20 cellular contexts compared by ENCODE assay signal in genomic region chr9:35333551-35333950, GRCh38.
A peak's percentile ranks its signal among the peaks of the same experiment; 100 is the strongest.
DNase-seq lines count a peak whose midpoint lies in the region; ATAC-seq, FAIRE-seq and TF ChIP-seq lines count a peak whose summit lies in the region.
"Had no signal": no experiment of that assay in that cellular context is flagged by ENCODE, and none has a peak within 500 bp of the region (broad histone marks: within the 10 kb centered on the region; RNA-seq: fewer than 3 reads in every experiment).

No MANE protein-coding gene starts in this region.

- H3K9me1 ChIP-seq in IMR-90 (ENCODE audit: insufficient read depth, low read length), result 0 out of 2 replicates have a peak, but pooled peaks cover 3% of the 10 kb centered on the region

- DNase-seq in AG08396 (ENCODE audit: low spot score) (peak; percentile 36), IMR-90 (peak; percentile 86), bronchial epithelial cell (ENCODE audit: low read depth) (peak; percentile 69), foreskin melanocyte (peak; percentile 43)
- DNase-seq in activated T-cell treated with anti-CD3 and anti-CD28 coated beads, Interleukin-2, amount 50 U/mL, for 24 hours, result no peak
- DNase-seq in central memory CD4-positive, alpha-beta T cell, result no peak
- no peak for DNase-seq in activated CD8-positive, alpha-beta memory T cell treated with anti-CD3 and anti-CD28 coated beads, Interleukin-2, amount 50 U/mL, for 4 hours
- DNase-seq in activated CD4-positive, alpha-beta T cell treated with anti-CD3 and anti-CD28 coated beads for 48 hours, result no peak
- DNase-seq: activated CD4-positive, alpha-beta T cell treated with anti-CD3 and anti-CD28 coated beads, Interleukin-2, amount 50 U/mL, for 48 hours; activated naive CD8-positive, alpha-beta T cell treated with anti-CD3 and anti-CD28 coated beads, Interleukin-2, amount 10 ng/mL, durations not matched to agents 7 days and 5 days; activated T-cell treated with anti-CD3 and anti-CD28 coated beads, Interleukin-2, amount 50 U/mL, for 72 hours; COR-L47; islet precursor cell; MM.1S; NCI-H187 treated with DMSO at 0.1 percent for 48 hours; NCI-H524 treated with DMSO at 0.1 percent for 48 hours; retina had no signal

- TF ChIP-seq RAD21 in IMR-90 (IDR thresholded peaks at IDR 0.05; ENCODE audit: low read length), result no peak

- H2BK20ac ChIP-seq in IMR-90 (ENCODE audit: low read depth, low read length), result peak overlapping the region; percentile 58; the same call in 1 of the 2 replicates

- no peak overlapping the region for H3K4me3 Mint-ChIP-seq in activated T-cell treated with anti-CD3 and anti-CD28 coated beads, Interleukin-2, amount 50 U/mL, for 24 hours
- H3K4me3 Mint-ChIP-seq: activated naive CD8-positive, alpha-beta T cell treated with anti-CD3 and anti-CD28 coated beads, Interleukin-2, amount 10 ng/mL, durations not matched to agents 7 days and 5 days; activated T-cell treated with anti-CD3 and anti-CD28 coated beads, Interleukin-2, amount 50 U/mL, for 72 hours; GM23338; neural progenitor cell had no signal

- H4K8ac ChIP-seq in IMR-90 (ENCODE audit: low read depth in 2 of 2, low read length in 2 of 2), result no peak overlapping the region

- CTCF ChIA-PET in IMR-90 (lab: Yijun Ruan, JAX), result interaction anchor here (0.6 kb wide), 1 partner anchor 345 kb away, joined by 3 read pairs; no protein-coding TSS in a partner anchor

- H3K36me3 Mint-ChIP-seq in activated T-cell treated with anti-CD3 and anti-CD28 coated beads, Interleukin-2, amount 50 U/mL, for 24 hours (ENCODE audit: low read depth), result no peaks in the 10 kb centered on the region
- H3K36me3 Mint-ChIP-seq: activated naive CD8-positive, alpha-beta T cell treated with anti-CD3 and anti-CD28 coated beads, Interleukin-2, amount 10 ng/mL, durations not matched to agents 7 days and 5 days; neural progenitor cell had no signal

- H3K27ac ChIP-seq in IMR-90 (ENCODE audit: insufficient read depth, low read length), result no peak overlapping the region
- H3K27ac ChIP-seq: neural progenitor cell had no signal

- H3K27ac Mint-ChIP-seq in activated T-cell treated with anti-CD3 and anti-CD28 coated beads, Interleukin-2, amount 50 U/mL, for 24 hours, result no peak overlapping the region
- H3K27ac Mint-ChIP-seq: activated naive CD8-positive, alpha-beta T cell treated with anti-CD3 and anti-CD28 coated beads, Interleukin-2, amount 10 ng/mL, durations not matched to agents 7 days and 5 days; activated T-cell treated with anti-CD3 and anti-CD28 coated beads, Interleukin-2, amount 50 U/mL, for 72 hours; GM23338; neural progenitor cell had no signal

- intact Hi-C loops in IMR-90 (cut with micrococcal nuclease), result no loop called here

- peak overlapping the region; percentile 81; the same call in 1 of the 2 replicates for H3K4me2 ChIP-seq in IMR-90 (ENCODE audit: low read depth, low read length)
- H3K4me2 ChIP-seq: GM23338, neural progenitor cell had no signal

- POLR2A ChIA-PET in IMR-90 (lab: Charles Lee; ENCODE audit: unreplicated experiment), result interaction anchor here (0.7 kb wide), 1 partner anchor 33 kb away, joined by 5 read pairs; no protein-coding TSS in a partner anchor

- no TSS peak for BruUV-seq in IMR-90 (replicated peaks; lab: Mats Ljungman, UMichigan)

- no CpG with 5 or more reads among the region's 1 CpG for WGBS in IMR-90 (ENCODE audit: extremely low coverage in 2 of 2, insufficient read length in 1 of 2), 2 experiments

- no peak overlapping the region for H3K9ac ChIP-seq in IMR-90 (ENCODE audit: low read depth, low read length)
- H3K9ac ChIP-seq: neural progenitor cell had no signal

- H4K91ac ChIP-seq in IMR-90 (ENCODE audit: insufficient read depth, low read depth, low read length), result no peak overlapping the region

- H2AK9ac ChIP-seq in IMR-90 (replicated peaks; ENCODE audit: low read depth, low read length, poor library complexity), result no peak overlapping the region

- ATAC-seq in IMR-90 (ENCODE audit: low read depth), result peak; percentile 95
- ATAC-seq: activated T-cell treated with anti-CD3 and anti-CD28 coated beads, Interleukin-2, amount 50 U/mL, for 72 hours; GM23338 had no signal

- in situ Hi-C loops in IMR-90 (cut with MboI; ENCODE audit: low sequenced_read_pairs), result no loop called here

- no peaks in the 10 kb centered on the region for H3K79me1 ChIP-seq in IMR-90 (ENCODE audit: low read depth in 1 of 2, low read length in 2 of 2)

- no peak overlapping the region for H2AK5ac ChIP-seq in IMR-90 (ENCODE audit: low read depth, low read length)

- no peak for TF ChIP-seq POLR2A in IMR-90 (IDR thresholded peaks at IDR 0.05; ENCODE audit: low read depth, low read length)

- H3K36me3 ChIP-seq in IMR-90 (ENCODE audit: control insufficient read depth, insufficient read depth, low read length), result no peaks in the 10 kb centered on the region
- no peaks in the 10 kb centered on the region for H3K36me3 ChIP-seq in bronchial epithelial cell (ENCODE audit: control insufficient read depth, insufficient read depth, low read length)
- H3K36me3 ChIP-seq: neural progenitor cell had no signal

- H2BK15ac ChIP-seq in IMR-90 (ENCODE audit: low read depth, low read length), result no peak overlapping the region

- H3K4me1 Mint-ChIP-seq in activated T-cell treated with anti-CD3 and anti-CD28 coated beads, Interleukin-2, amount 50 U/mL, for 24 hours (ENCODE audit: low read depth), result no peaks in the 10 kb centered on the region
- H3K4me1 Mint-ChIP-seq: activated naive CD8-positive, alpha-beta T cell treated with anti-CD3 and anti-CD28 coated beads, Interleukin-2, amount 10 ng/mL, durations not matched to agents 7 days and 5 days; GM23338; neural progenitor cell had no signal

- no peak overlapping the region for H3K56ac ChIP-seq in IMR-90 (ENCODE audit: extremely low read depth, insufficient read depth, low read length)

- H3K18ac ChIP-seq in IMR-90 (ENCODE audit: low read depth, low read length), result peak overlapping the region; percentile 80; the same call in 1 of the 2 replicates

- no peak overlapping the region for H3K4ac ChIP-seq in IMR-90 (ENCODE audit: low read depth, low read length)

- FAIRE-seq in bronchial epithelial cell (lab: Jason Lieb, UNC), result no peak
- FAIRE-seq: GM12891 had no signal

- dilution Hi-C loops in IMR-90 (cut with HindIII; ENCODE audit: low sequenced_read_pairs, unreplicated experiment), result no loop called here

- no peak overlapping the region for H4K5ac ChIP-seq in IMR-90 (ENCODE audit: low read depth, low read length)

- peak overlapping the region; percentile 42; the same call in 1 of the 2 replicates for H2BK120ac ChIP-seq in IMR-90 (ENCODE audit: low read depth, low read length)

- H3K27me3 Mint-ChIP-seq in activated T-cell treated with anti-CD3 and anti-CD28 coated beads, Interleukin-2, amount 50 U/mL, for 24 hours, result peaks cover 3% of the 10 kb centered on the region

- H3K9me3 Mint-ChIP-seq in activated T-cell treated with anti-CD3 and anti-CD28 coated beads, Interleukin-2, amount 50 U/mL, for 24 hours, result no peaks in the 10 kb centered on the region
- H3K9me3 Mint-ChIP-seq: activated naive CD8-positive, alpha-beta T cell treated with anti-CD3 and anti-CD28 coated beads, Interleukin-2, amount 10 ng/mL, durations not matched to agents 7 days and 5 days; activated T-cell treated with anti-CD3 and anti-CD28 coated beads, Interleukin-2, amount 50 U/mL, for 72 hours; GM23338; neural progenitor cell had no signal

- H2AFZ ChIP-seq in IMR-90 (replicated peaks; ENCODE audit: low read length, poor library complexity), result no peak overlapping the region
- H2AFZ ChIP-seq: GM23338, neural progenitor cell had no signal

- TF ChIP-seq CTCF in IMR-90 (conservative IDR thresholded peaks at IDR 0.05; ENCODE audit: low read depth, low read length) (no peak), bronchial epithelial cell (IDR thresholded peaks at IDR 0.05; ENCODE audit: insufficient read depth, low read length, severe bottlenecking) (no peak)

- no peak overlapping the region for H3K4me3 ChIP-seq in IMR-90 (ENCODE audit: insufficient read depth, low read depth, low read length)
- H3K4me3 ChIP-seq in bronchial epithelial cell (ENCODE audit: low read depth, low read length), result no peak overlapping the region
- H3K4me3 ChIP-seq: GM23338, neural progenitor cell had no signal

- H3K27me3 ChIP-seq in IMR-90 (ENCODE audit: control insufficient read depth, insufficient read depth, low read length) (no peaks in the 10 kb centered on the region), bronchial epithelial cell (ENCODE audit: control insufficient read depth, insufficient read depth, low read length) (no peaks in the 10 kb centered on the region)
- H3K27me3 ChIP-seq: neural progenitor cell had no signal

- no peak overlapping the region for H3K14ac ChIP-seq in IMR-90 (replicated peaks; ENCODE audit: low read depth, low read length)

- no peak overlapping the region for H3K23ac ChIP-seq in IMR-90 (ENCODE audit: low read depth, low read length)

- H4K20me1 ChIP-seq in IMR-90 (ENCODE audit: insufficient read depth, low read length), result no peaks in the 10 kb centered on the region

- H3K9me3 ChIP-seq in IMR-90 (ENCODE audit: control insufficient read depth, insufficient read depth, low read length), result no peaks in the 10 kb centered on the region

- peak overlapping the region; percentile 66 for H2BK5ac ChIP-seq in IMR-90 (ENCODE audit: low read depth, low read length, poor library complexity, severe bottlenecking)

- peaks cover 9% of the 10 kb centered on the region for H3K4me1 ChIP-seq in IMR-90 (ENCODE audit: control insufficient read depth, insufficient read depth, low read length)
- H3K4me1 ChIP-seq: neural progenitor cell had no signal

TF ChIP-seq in IMR-90, 13 proteins besides CTCF, POLR2A, EP300 and RAD21:
- TF ChIP-seq CEBPB (IDR thresholded peaks at IDR 0.05; ENCODE audit: low read depth, low read length) (no peak), FOS (IDR thresholded peaks at IDR 0.05; ENCODE audit: low read depth, low read length) (0 out of 2 replicates have a peak, but pooled peaks have one; percentile 27)

Comparison
In these comparisons a context has a peak if more than half of its experiments do, and no peak if none do; other contexts are left out.
1. DNase-seq: peak in AG08396 (single experiment), IMR-90 (single experiment), bronchial epithelial cell (single experiment) and foreskin melanocyte (single experiment); none in activated T-cell treated with anti-CD3 and anti-CD28 coated beads, Interleukin-2, amount 50 U/mL, for 24 hours (single experiment), central memory CD4-positive, alpha-beta T cell (single experiment), activated CD8-positive, alpha-beta memory T cell treated with anti-CD3 and anti-CD28 coated beads, Interleukin-2, amount 50 U/mL, for 4 hours (single experiment) and activated CD4-positive, alpha-beta T cell treated with anti-CD3 and anti-CD28 coated beads for 48 hours (single experiment).